Comparison of ENCODE assay signal across 25 cellular contexts in genomic region chr4:158280856-158281255, GRCh38.
DNase-seq lines count a peak whose midpoint lies in the region; ATAC-seq and TF ChIP-seq lines count a peak whose summit lies in the region.
"Had no signal": no experiment of that assay in that cellular context is flagged by ENCODE, and none has a peak within 500 bp of the region (broad histone marks: within the 10 kb centered on the region; RNA-seq: fewer than 3 reads in every experiment).

No MANE protein-coding gene starts in this region.

- no peak overlapping the region for H2BK120ac ChIP-seq in neuronal stem cell (ENCODE audit: low read depth, low read length)

- H3K4ac ChIP-seq in neuronal stem cell (ENCODE audit: low read length) = no peak overlapping the region

- no peaks in the 10 kb centered on the region for H3F3A ChIP-seq in SK-N-SH (replicated peaks; ENCODE audit: insufficient read depth)

- H3K14ac ChIP-seq in neuronal stem cell (ENCODE audit: low read length) = no peak overlapping the region

- no peak overlapping the region for H4K91ac ChIP-seq in neuronal stem cell (ENCODE audit: low read depth, low read length, poor library complexity)

- H3K27ac ChIP-seq in SK-N-SH (ENCODE audit: low read depth in 2 of 2, low read length in 1 of 2) = peak overlapping the region in 1 of 2 experiments; percentile 11; a peak in 1 of 4 replicates
- H3K27ac ChIP-seq in neuronal stem cell (replicated peaks; ENCODE audit: low read length) = no peak overlapping the region
- H3K27ac ChIP-seq: 22Rv1, BLaER1, PC-9, SJSA1 had no signal

- H4K20me1 ChIP-seq in SK-N-SH (ENCODE audit: insufficient read depth) = no peaks in the 10 kb centered on the region
- H4K20me1 ChIP-seq: BLaER1 had no signal

- no peaks in the 10 kb centered on the region for H3K27me3 ChIP-seq in SK-N-SH (ENCODE audit: insufficient read depth)
- no peaks in the 10 kb centered on the region for H3K27me3 ChIP-seq in neuronal stem cell (ENCODE audit: control insufficient read depth in 3 of 3, insufficient read depth in 3 of 3, low read depth in 1 of 3, low read length in 3 of 3)
- H3K27me3 ChIP-seq: BLaER1, SJSA1 had no signal

- TF ChIP-seq EP300 in SK-N-SH (IDR thresholded peaks at IDR 0.05; ENCODE audit: borderline replicate concordance in 1 of 2, low read depth in 1 of 2, low read length in 1 of 2) = no peak; a peak in 1 of 4 replicates

- H2BK15ac ChIP-seq in neuronal stem cell (ENCODE audit: low read length) = no peak overlapping the region

- POLR2A ChIA-PET in SK-N-SH (lab: Yijun Ruan, JAX) = no interaction called here

- H2BK12ac ChIP-seq in neuronal stem cell (ENCODE audit: low read length) = no peak overlapping the region

- TF ChIP-seq RAD21 in SK-N-SH (IDR thresholded peaks at IDR 0.05; ENCODE audit: low read length) = no peak

- H3K79me1 ChIP-seq in neuronal stem cell (ENCODE audit: low read depth, low read length) = no peaks in the 10 kb centered on the region

- no peak overlapping the region for H2AK5ac ChIP-seq in neuronal stem cell (ENCODE audit: low read depth, low read length)

- no peak overlapping the region for H3K23ac ChIP-seq in neuronal stem cell (ENCODE audit: low read depth, low read length, poor library complexity)

- no peaks in the 10 kb centered on the region for H3K9me3 ChIP-seq in SK-N-SH
- no peaks in the 10 kb centered on the region for H3K9me3 ChIP-seq in neuronal stem cell (replicated peaks in 1 of 2; ENCODE audit: control insufficient read depth in 2 of 2, insufficient read depth in 1 of 2, low read depth in 1 of 2, low read length in 2 of 2)
- H3K9me3 ChIP-seq: BLaER1, SJSA1 had no signal

- H3K18ac ChIP-seq in neuronal stem cell (ENCODE audit: low read length) = no peak overlapping the region

- H3K36me3 ChIP-seq in SK-N-SH (replicated peaks in 1 of 2; ENCODE audit: control insufficient read depth in 1 of 2, insufficient read depth in 2 of 2, low read length in 1 of 2) (no peaks in the 10 kb centered on the region), neuronal stem cell (replicated peaks in 1 of 2; ENCODE audit: control insufficient read depth in 2 of 2, insufficient read depth in 2 of 2, low read length in 2 of 2) (no peaks in the 10 kb centered on the region)
- H3K36me3 ChIP-seq: BLaER1, SJSA1 had no signal

- CTCF ChIA-PET in SK-N-SH (lab: Yijun Ruan, JAX) = interaction anchor here (1.0 kb wide), 1 partner anchor 345 kb away, joined by 3 read pairs; no protein-coding TSS in a partner anchor

- no peak overlapping the region for H3K4me2 ChIP-seq in SK-N-SH
- H3K4me2 ChIP-seq in neuronal stem cell (ENCODE audit: insufficient read depth, low read length, poor library complexity, severe bottlenecking) = no peak overlapping the region
- H3K4me2 ChIP-seq: BLaER1, PC-9 had no signal

- H2AFZ ChIP-seq in SK-N-SH (ENCODE audit: low read depth) (no peak overlapping the region), neuronal stem cell (ENCODE audit: low read length) (peak overlapping the region; percentile 24)
- H2AFZ ChIP-seq: PC-9 had no signal

- DNase-seq in SK-N-SH (peak; percentile 29), fibroblast of gingiva (ENCODE audit: low read depth) (peak; percentile 41), neuronal stem cell (ENCODE audit: low spot score) (no peak), nucleus accumbens (lab: John Stamatoyannopoulos, UW) (no peak)
- DNase-seq in stimulated activated naive CD4-positive, alpha-beta T cell treated with Interleukin-2 at 50 U/mL for 16 hours (lab: John Stamatoyannopoulos, UW) = no peak
- DNase-seq: ACHN; CD4-positive, CD25-positive, alpha-beta regulatory T cell; DMS153; DND-41; H7; HFFc6; KBM-7; MM.1S; NCI-H2029; NCI-H446 treated with DMSO at 0.1 percent for 48 hours; NCI-H526; NCI-H82; PC-9; Right ventricle myocardium superior; RPMI8226 had no signal

- no peak overlapping the region for H4K8ac ChIP-seq in neuronal stem cell (ENCODE audit: low read depth, low read length)

- WGBS in SK-N-SH (ENCODE audit: low lambda C conversion rate) = 41% methylated on average over 5 of the region's 5 CpGs
- WGBS in neuronal stem cell (ENCODE audit: extremely low coverage in 2 of 2, insufficient read length in 2 of 2, insufficient replicate concordance in 1 of 2), 2 donors = no CpG with 5 or more reads among the region's 5 CpGs

- H3K9ac ChIP-seq in SK-N-SH (no peak overlapping the region), neuronal stem cell (ENCODE audit: low read depth, low read length, poor library complexity) (no peak overlapping the region)
- H3K9ac ChIP-seq: BLaER1 had no signal

- H3K4me3 ChIP-seq in SK-N-SH (ENCODE audit: low read depth in 2 of 2, low read length in 1 of 2) (no peak overlapping the region), neuronal stem cell (ENCODE audit: low read length in 2 of 2) (no peak overlapping the region)
- H3K4me3 ChIP-seq: BLaER1, PC-9, SJSA1 had no signal

- ATAC-seq in SK-N-SH treated with all-trans-retinoic acid at 6 μM for 48 hours = no peak
- no peak for ATAC-seq in GM18867 (IDR thresholded peaks at IDR 0.05; ENCODE audit: unreplicated experiment)

- TF ChIP-seq CTCF in SK-N-SH (IDR thresholded peaks at IDR 0.05) = no peak

- no peaks in the 10 kb centered on the region for H3K79me2 ChIP-seq in SK-N-SH (ENCODE audit: insufficient read depth)

- H3K4me1 ChIP-seq in SK-N-SH (ENCODE audit: control insufficient read depth in 1 of 2, insufficient read depth in 2 of 2, low read depth in 1 of 2, low read length in 1 of 2) (peaks cover 0 to 3% of the 10 kb centered on the region in 2 experiments; a peak in 2 of 4 replicates), neuronal stem cell (ENCODE audit: control insufficient read depth in 2 of 2, insufficient read depth in 1 of 2, low read depth in 1 of 2, low read length in 2 of 2) (no peaks in the 10 kb centered on the region)
- H3K4me1 ChIP-seq: BLaER1, SJSA1 had no signal

- no peak overlapping the region for H2BK5ac ChIP-seq in neuronal stem cell (ENCODE audit: low read length)

- H3K9me2 ChIP-seq in SK-N-SH = no peaks in the 10 kb centered on the region

TF ChIP-seq in SK-N-SH, 30 proteins besides CTCF, POLR2A, EP300 and RAD21:
- TF ChIP-seq CHD2 (IDR thresholded peaks at IDR 0.05; ENCODE audit: low read length, partially characterized antibody) (no peak), TEAD4 (IDR thresholded peaks at IDR 0.05; ENCODE audit: borderline replicate concordance, insufficient read depth) (no peak), JUND (IDR thresholded peaks at IDR 0.05) (no peak), PBX3 (IDR thresholded peaks at IDR 0.05) (no peak), RFX5 (IDR thresholded peaks at IDR 0.05; ENCODE audit: low read length) (no peak)

TF ChIP-seq in SK-N-SH treated with all-trans-retinoic acid at 6 μM for 48 hours, 23 proteins besides CTCF, POLR2A, EP300 and RAD21:
- no peak for TF ChIP-seq PATZ1 (CRISPR knock-in tag; IDR thresholded peaks at IDR 0.05; ENCODE audit: borderline replicate concordance)
- no peak for TF ChIP-seq ARNTL (CRISPR knock-in tag; IDR thresholded peaks at IDR 0.05; ENCODE audit: borderline replicate concordance, low read depth)
- TF ChIP-seq ZFP3 (CRISPR knock-in tag; IDR thresholded peaks at IDR 0.05) = no peak
- no peak for TF ChIP-seq ZNF8 (CRISPR knock-in tag; IDR thresholded peaks at IDR 0.05)
- TF ChIP-seq GLIS3 (CRISPR knock-in tag; IDR thresholded peaks at IDR 0.05) = no peak
- no peak for TF ChIP-seq TOX (CRISPR knock-in tag; IDR thresholded peaks at IDR 0.05; ENCODE audit: borderline replicate concordance)
- no peak for TF ChIP-seq TCF4 (CRISPR knock-in tag; IDR thresholded peaks at IDR 0.05; ENCODE audit: borderline replicate concordance)

Comparison
In these comparisons a context has a peak if more than half of its experiments do, and no peak if none do; other contexts are left out.
1. DNase-seq: peak in SK-N-SH (single experiment) and fibroblast of gingiva (single experiment); none in neuronal stem cell (single experiment), stimulated activated naive CD4-positive, alpha-beta T cell treated with Interleukin-2 at 50 U/mL for 16 hours (single experiment) and nucleus accumbens (0 of 56).